ENCODE assay signal across 1 cellular context in genomic region chr1:62436466-62437272, GRCh38.
A peak's percentile ranks its signal among the peaks of the same experiment; 100 is the strongest.
TF ChIP-seq lines count a peak whose summit lies in the region.

A gene with protein sequence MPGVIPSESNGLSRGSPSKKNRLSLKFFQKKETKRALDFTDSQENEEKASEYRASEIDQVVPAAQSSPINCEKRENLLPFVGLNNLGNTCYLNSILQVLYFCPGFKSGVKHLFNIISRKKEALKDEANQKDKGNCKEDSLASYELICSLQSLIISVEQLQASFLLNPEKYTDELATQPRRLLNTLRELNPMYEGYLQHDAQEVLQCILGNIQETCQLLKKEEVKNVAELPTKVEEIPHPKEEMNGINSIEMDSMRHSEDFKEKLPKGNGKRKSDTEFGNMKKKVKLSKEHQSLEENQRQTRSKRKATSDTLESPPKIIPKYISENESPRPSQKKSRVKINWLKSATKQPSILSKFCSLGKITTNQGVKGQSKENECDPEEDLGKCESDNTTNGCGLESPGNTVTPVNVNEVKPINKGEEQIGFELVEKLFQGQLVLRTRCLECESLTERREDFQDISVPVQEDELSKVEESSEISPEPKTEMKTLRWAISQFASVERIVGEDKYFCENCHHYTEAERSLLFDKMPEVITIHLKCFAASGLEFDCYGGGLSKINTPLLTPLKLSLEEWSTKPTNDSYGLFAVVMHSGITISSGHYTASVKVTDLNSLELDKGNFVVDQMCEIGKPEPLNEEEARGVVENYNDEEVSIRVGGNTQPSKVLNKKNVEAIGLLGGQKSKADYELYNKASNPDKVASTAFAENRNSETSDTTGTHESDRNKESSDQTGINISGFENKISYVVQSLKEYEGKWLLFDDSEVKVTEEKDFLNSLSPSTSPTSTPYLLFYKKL (plus strand): TSS chr1:62437049. CDS start chr1:62439868, 2,819 bp downstream.

TF ChIP-seq in HepG2, 621 proteins besides CTCF, POLR2A, EP300 and RAD21 (continued from another document and continues in another):
- TF ChIP-seq PRDM4 (CRISPR knock-in tag; IDR thresholded peaks at IDR 0.05; ENCODE audit: borderline replicate concordance): no peak
- TF ChIP-seq ZNF83 (CRISPR knock-in tag; IDR thresholded peaks at IDR 0.05; ENCODE audit: borderline replicate concordance): no peak
- TF ChIP-seq ZNF430 (CRISPR knock-in tag; IDR thresholded peaks at IDR 0.05): peak; percentile 54; the same call in 1 of the 2 replicates
- no peak; the same call in 1 of the 2 replicates for TF ChIP-seq SNAI1 (CRISPR knock-in tag; IDR thresholded peaks at IDR 0.05; ENCODE audit: borderline replicate concordance)
- peak; percentile 85 for TF ChIP-seq CCDC6 (CRISPR knock-in tag; IDR thresholded peaks at IDR 0.05)
- 0 out of 2 replicates have a peak, but pooled peaks have one; percentile 62 for TF ChIP-seq KDM4B (CRISPR knock-in tag; IDR thresholded peaks at IDR 0.05)
- no peak for TF ChIP-seq ZSCAN12 (CRISPR knock-in tag; IDR thresholded peaks at IDR 0.05)
- no peak for TF ChIP-seq ZBTB1 (CRISPR knock-in tag; IDR thresholded peaks at IDR 0.05; ENCODE audit: borderline replicate concordance)
- TF ChIP-seq KAT7 (CRISPR knock-in tag; IDR thresholded peaks at IDR 0.05; ENCODE audit: borderline replicate concordance): no peak
- 0 out of 2 replicates have a peak, but pooled peaks have one; percentile 47 for TF ChIP-seq MEF2D (CRISPR knock-in tag; IDR thresholded peaks at IDR 0.05)
- TF ChIP-seq, protein P1, sequence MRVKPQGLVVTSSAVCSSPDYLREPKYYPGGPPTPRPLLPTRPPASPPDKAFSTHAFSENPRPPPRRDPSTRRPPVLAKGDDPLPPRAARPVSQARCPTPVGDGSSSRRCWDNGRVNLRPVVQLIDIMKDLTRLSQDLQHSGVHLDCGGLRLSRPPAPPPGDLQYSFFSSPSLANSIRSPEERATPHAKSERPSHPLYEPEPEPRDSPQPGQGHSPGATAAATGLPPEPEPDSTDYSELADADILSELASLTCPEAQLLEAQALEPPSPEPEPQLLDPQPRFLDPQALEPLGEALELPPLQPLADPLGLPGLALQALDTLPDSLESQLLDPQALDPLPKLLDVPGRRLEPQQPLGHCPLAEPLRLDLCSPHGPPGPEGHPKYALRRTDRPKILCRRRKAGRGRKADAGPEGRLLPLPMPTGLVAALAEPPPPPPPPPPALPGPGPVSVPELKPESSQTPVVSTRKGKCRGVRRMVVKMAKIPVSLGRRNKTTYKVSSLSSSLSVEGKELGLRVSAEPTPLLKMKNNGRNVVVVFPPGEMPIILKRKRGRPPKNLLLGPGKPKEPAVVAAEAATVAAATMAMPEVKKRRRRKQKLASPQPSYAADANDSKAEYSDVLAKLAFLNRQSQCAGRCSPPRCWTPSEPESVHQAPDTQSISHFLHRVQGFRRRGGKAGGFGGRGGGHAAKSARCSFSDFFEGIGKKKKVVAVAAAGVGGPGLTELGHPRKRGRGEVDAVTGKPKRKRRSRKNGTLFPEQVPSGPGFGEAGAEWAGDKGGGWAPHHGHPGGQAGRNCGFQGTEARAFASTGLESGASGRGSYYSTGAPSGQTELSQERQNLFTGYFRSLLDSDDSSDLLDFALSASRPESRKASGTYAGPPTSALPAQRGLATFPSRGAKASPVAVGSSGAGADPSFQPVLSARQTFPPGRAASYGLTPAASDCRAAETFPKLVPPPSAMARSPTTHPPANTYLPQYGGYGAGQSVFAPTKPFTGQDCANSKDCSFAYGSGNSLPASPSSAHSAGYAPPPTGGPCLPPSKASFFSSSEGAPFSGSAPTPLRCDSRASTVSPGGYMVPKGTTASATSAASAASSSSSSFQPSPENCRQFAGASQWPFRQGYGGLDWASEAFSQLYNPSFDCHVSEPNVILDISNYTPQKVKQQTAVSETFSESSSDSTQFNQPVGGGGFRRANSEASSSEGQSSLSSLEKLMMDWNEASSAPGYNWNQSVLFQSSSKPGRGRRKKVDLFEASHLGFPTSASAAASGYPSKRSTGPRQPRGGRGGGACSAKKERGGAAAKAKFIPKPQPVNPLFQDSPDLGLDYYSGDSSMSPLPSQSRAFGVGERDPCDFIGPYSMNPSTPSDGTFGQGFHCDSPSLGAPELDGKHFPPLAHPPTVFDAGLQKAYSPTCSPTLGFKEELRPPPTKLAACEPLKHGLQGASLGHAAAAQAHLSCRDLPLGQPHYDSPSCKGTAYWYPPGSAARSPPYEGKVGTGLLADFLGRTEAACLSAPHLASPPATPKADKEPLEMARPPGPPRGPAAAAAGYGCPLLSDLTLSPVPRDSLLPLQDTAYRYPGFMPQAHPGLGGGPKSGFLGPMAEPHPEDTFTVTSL (CRISPR knock-in tag; IDR thresholded peaks at IDR 0.05; ENCODE audit: borderline replicate concordance): peak; percentile 48; the same call in 1 of the 2 replicates
- no peak for TF ChIP-seq ZNF281 (CRISPR knock-in tag; IDR thresholded peaks at IDR 0.05; ENCODE audit: borderline replicate concordance)
- TF ChIP-seq TBX3 (IDR thresholded peaks at IDR 0.05; ENCODE audit: borderline replicate concordance): peak; percentile 91
- TF ChIP-seq RBM22 (optimal IDR thresholded peaks at IDR 0.05; ENCODE audit: low read length): no peak
- TF ChIP-seq ZKSCAN8 (CRISPR knock-in tag; IDR thresholded peaks at IDR 0.05; ENCODE audit: borderline replicate concordance): no peak
- 0 out of 2 replicates have a peak, but pooled peaks have one; percentile 6 for TF ChIP-seq MEIS2 (CRISPR knock-in tag; IDR thresholded peaks at IDR 0.05)
- TF ChIP-seq, protein P2, sequence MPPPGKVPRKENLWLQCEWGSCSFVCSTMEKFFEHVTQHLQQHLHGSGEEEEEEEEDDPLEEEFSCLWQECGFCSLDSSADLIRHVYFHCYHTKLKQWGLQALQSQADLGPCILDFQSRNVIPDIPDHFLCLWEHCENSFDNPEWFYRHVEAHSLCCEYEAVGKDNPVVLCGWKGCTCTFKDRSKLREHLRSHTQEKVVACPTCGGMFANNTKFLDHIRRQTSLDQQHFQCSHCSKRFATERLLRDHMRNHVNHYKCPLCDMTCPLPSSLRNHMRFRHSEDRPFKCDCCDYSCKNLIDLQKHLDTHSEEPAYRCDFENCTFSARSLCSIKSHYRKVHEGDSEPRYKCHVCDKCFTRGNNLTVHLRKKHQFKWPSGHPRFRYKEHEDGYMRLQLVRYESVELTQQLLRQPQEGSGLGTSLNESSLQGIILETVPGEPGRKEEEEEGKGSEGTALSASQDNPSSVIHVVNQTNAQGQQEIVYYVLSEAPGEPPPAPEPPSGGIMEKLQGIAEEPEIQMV (CRISPR knock-in tag; IDR thresholded peaks at IDR 0.05; ENCODE audit: low read depth): 0 out of 2 replicates have a peak, but pooled peaks have one; percentile 20
- 0 out of 2 replicates have a peak, but pooled peaks have one; percentile 1 for TF ChIP-seq PATZ1 (CRISPR knock-in tag; IDR thresholded peaks at IDR 0.05)
- peak; percentile 80; the same call in 1 of the 2 replicates for TF ChIP-seq ZBTB39 (CRISPR knock-in tag; IDR thresholded peaks at IDR 0.05)
- TF ChIP-seq SNRNP70 (IDR thresholded peaks at IDR 0.05; ENCODE audit: low read depth, low read length): no peak
- TF ChIP-seq TRIM24 (CRISPR knock-in tag; IDR thresholded peaks at IDR 0.05): no peak
- peak; percentile 82 for TF ChIP-seq POLR2AphosphoS5 (IDR thresholded peaks at IDR 0.05; ENCODE audit: low read depth, low read length)
- peak; percentile 45 for TF ChIP-seq CBFB (CRISPR knock-in tag; IDR thresholded peaks at IDR 0.05)
- 0 out of 3 replicates have a peak, but pooled peaks have one; percentile 25 for TF ChIP-seq MXI1 (IDR thresholded peaks at IDR 0.05; ENCODE audit: borderline replicate concordance, low read depth, low read length)
- no peak for TF ChIP-seq RARG (CRISPR knock-in tag; IDR thresholded peaks at IDR 0.05; ENCODE audit: low read depth)
- TF ChIP-seq POLR2G (IDR thresholded peaks at IDR 0.05; ENCODE audit: low read depth, low read length): peak; percentile 84
- TF ChIP-seq ZNF280B (CRISPR knock-in tag; IDR thresholded peaks at IDR 0.05; ENCODE audit: borderline replicate concordance): no peak
- TF ChIP-seq ZNF335 (CRISPR knock-in tag; IDR thresholded peaks at IDR 0.05): peak; percentile 100
- peak; percentile 35; the same call in 1 of the 2 replicates for TF ChIP-seq ZNF225 (CRISPR knock-in tag; IDR thresholded peaks at IDR 0.05)
- TF ChIP-seq SALL1 (CRISPR knock-in tag; IDR thresholded peaks at IDR 0.05): peak; percentile 6; the same call in 1 of the 2 replicates
- TF ChIP-seq, protein P3, sequence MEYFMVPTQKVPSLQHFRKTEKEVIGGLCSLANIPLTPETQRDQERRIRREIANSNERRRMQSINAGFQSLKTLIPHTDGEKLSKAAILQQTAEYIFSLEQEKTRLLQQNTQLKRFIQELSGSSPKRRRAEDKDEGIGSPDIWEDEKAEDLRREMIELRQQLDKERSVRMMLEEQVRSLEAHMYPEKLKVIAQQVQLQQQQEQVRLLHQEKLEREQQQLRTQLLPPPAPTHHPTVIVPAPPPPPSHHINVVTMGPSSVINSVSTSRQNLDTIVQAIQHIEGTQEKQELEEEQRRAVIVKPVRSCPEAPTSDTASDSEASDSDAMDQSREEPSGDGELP (IDR thresholded peaks at IDR 0.05; ENCODE audit: borderline replicate concordance, low read depth): peak; percentile 11; the same call in 1 of the 2 replicates
- no peak for TF ChIP-seq NFATC3 (CRISPR knock-in tag; IDR thresholded peaks at IDR 0.05)
